ENCODE assay signal across 18 cellular contexts in the genomic region with DNA sequence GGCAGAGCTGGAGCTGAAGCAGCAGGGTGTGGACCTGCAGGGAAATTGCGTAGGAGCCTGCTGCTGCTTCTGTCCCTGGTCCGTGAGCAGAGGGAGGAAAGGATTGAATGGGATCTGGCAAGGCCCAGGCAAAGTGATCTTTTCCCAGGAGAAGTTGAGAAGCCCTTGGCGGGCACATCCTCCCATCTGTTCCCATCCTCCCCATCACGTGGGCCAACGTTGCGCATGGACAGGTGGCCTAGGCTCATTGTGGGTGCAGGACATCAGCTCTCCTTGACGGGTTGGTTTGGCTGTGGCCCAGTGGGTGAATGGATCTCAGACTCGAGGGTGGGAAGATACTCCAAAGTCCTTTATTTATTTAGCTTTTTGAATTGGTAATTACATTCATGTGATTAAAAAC.
"Had no signal": no experiment of that assay in that cellular context is flagged by ENCODE, and none has a peak within 500 bp of the region (broad histone marks: within the 10 kb centered on the region; RNA-seq: fewer than 3 reads in every experiment).

No MANE protein-coding gene starts in this region.

- H3K27ac ChIP-seq: coronary artery, esophagus squamous epithelium, left ventricle myocardium inferior, right atrium auricular region, skin epidermis, tibial artery had no signal

- ATAC-seq: activated CD4-positive, CD25-positive, alpha-beta regulatory T cell treated with anti-CD3 and anti-CD28 coated beads, Interleukin-2, amount 50 U/mL, for 24 hours; activated CD8-positive, alpha-beta memory T cell treated with anti-CD3 and anti-CD28 coated beads, Interleukin-2, amount 10 ng/mL, durations not matched to agents 7 days and 5 days; natural killer cell treated with Interleukin-12 subunit alpha and Interleukin-12 subunit beta and Interleukin-15 and Interleukin-18, amount 100 ng/mL, for 72 hours had no signal

- H3K27me3 ChIP-seq: esophagus squamous epithelium, right atrium auricular region, tibial artery had no signal

- H3K9me3 ChIP-seq: esophagus squamous epithelium, left ventricle myocardium inferior, right atrium auricular region, tibial artery had no signal

- H3K4me1 ChIP-seq: right atrium auricular region, tibial artery had no signal

- H3K4me3 ChIP-seq: coronary artery, esophagus squamous epithelium, left ventricle myocardium inferior, right atrium auricular region, skin epidermis, tibial artery had no signal

- DNase-seq: activated CD4-positive, alpha-beta T cell treated with anti-CD3 and anti-CD28 coated beads, Interleukin-2, amount 50 U/mL, for 48 hours; activated CD8-positive, alpha-beta memory T cell treated with anti-CD3 and anti-CD28 coated beads, Interleukin-2, amount 10 ng/mL, durations not matched to agents 7 days and 5 days; activated naive CD4-positive, alpha-beta T cell treated with anti-CD3 and anti-CD28 coated beads, Interleukin-2, amount 10 ng/mL, durations not matched to agents 7 days and 5 days; activated T-cell treated with anti-CD3 and anti-CD28 coated beads, Interleukin-2, amount 50 U/mL, for 24 hours; effector CD4-positive, alpha-beta T cell; esophagus squamous epithelium; hypothalamus; left ventricle myocardium inferior; nucleus accumbens; stimulated activated CD4-positive, alpha-beta T cell treated with anti-CD3 and anti-CD28 coated beads, Interleukin-15, amount 100 ng/mL, for 24 hours; stimulated activated CD4-positive, alpha-beta T cell treated with anti-CD3 and anti-CD28 coated beads, Interleukin-4, amount 100 ng/mL, for 1 hour; stimulated activated naive CD4-positive, alpha-beta T cell; tibial artery had no signal
